In genomic region chr11:103871923-103872551, GRCh38 we compare ENCODE assay signal across 12 cellular contexts.
"Had no signal": no experiment of that assay in that cellular context is flagged by ENCODE, and none has a peak within 500 bp of the region (broad histone marks: within the 10 kb centered on the region; RNA-seq: fewer than 3 reads in every experiment).

No MANE protein-coding gene starts in this region.

- DNase-seq: activated CD8-positive, alpha-beta memory T cell treated with anti-CD3 and anti-CD28 coated beads, Interleukin-2, amount 50 U/mL, for 4 hours; activated CD8-positive, alpha-beta T cell treated with anti-CD3 and anti-CD28 coated beads for 36 hours; activated gamma-delta T cell treated with Interleukin-2 at 50 U/mL for 16 hours; activated naive CD8-positive, alpha-beta T cell treated with anti-CD3 and anti-CD28 coated beads, Interleukin-2, amount 10 ng/mL, durations not matched to agents 7 days and 5 days; activated T-cell treated with anti-CD3 and anti-CD28 coated beads, Interleukin-2, amount 50 U/mL, for 72 hours; caudate nucleus; effector CD8-positive, alpha-beta T cell; naive B cell; stimulated activated naive B cell treated with anti-CD40 and anti-IgM and Interleukin-4, amounts not matched to agents 10 μg/mL and 1 μg/mL and 100 μg/mL, for 72 hours; trophoblast cell had no signal

- H3K27ac ChIP-seq: VCaP had no signal

- H3K4me3 ChIP-seq: coronary artery had no signal

- ATAC-seq: activated CD8-positive, alpha-beta T cell treated with anti-CD3 and anti-CD28 coated beads for 36 hours; activated T-cell treated with anti-CD3 and anti-CD28 coated beads, Interleukin-2, amount 50 U/mL, for 72 hours; stimulated activated naive B cell treated with anti-CD40 and anti-IgM and Interleukin-4, amounts not matched to agents 10 μg/mL and 1 μg/mL and 100 μg/mL, for 72 hours had no signal
